ENCODE assay signal across 1 cellular context in genomic region chr1:209692745-209693504, GRCh38.
A peak's percentile ranks its signal among the peaks of the same experiment; 100 is the strongest.
TF ChIP-seq lines count a peak whose summit lies in the region.

No MANE protein-coding gene starts in this region.

TF ChIP-seq in K562, 482 proteins besides CTCF, POLR2A, EP300 and RAD21 (continued from another document and continues in another):
- peak; percentile 76; the same call in 1 of the 2 replicates for TF ChIP-seq ARID3A (IDR thresholded peaks at IDR 0.05; ENCODE audit: borderline replicate concordance, low read depth, low read length)
- peak; percentile 52; the same call in 1 of the 2 replicates for TF ChIP-seq ZNF24 (IDR thresholded peaks at IDR 0.05)
- TF ChIP-seq ZNF212 (CRISPR knock-in tag; IDR thresholded peaks at IDR 0.05) = no peak
- TF ChIP-seq MIER1 (IDR thresholded peaks at IDR 0.05; ENCODE audit: low read depth) = no peak
- TF ChIP-seq ZHX1 (conservative IDR thresholded peaks at IDR 0.05; ENCODE audit: low read length) = peak; percentile 70; the same call in 1 of the 2 replicates
- TF ChIP-seq SRF (CRISPR knock-in tag; IDR thresholded peaks at IDR 0.05) = no peak
- no peak for TF ChIP-seq TSHZ1 (CRISPR knock-in tag; IDR thresholded peaks at IDR 0.05)
- TF ChIP-seq MCM2 (IDR thresholded peaks at IDR 0.05; ENCODE audit: low read depth) = no peak
- TF ChIP-seq PTTG1 (tag; IDR thresholded peaks at IDR 0.05; ENCODE audit: low read depth) = no peak
- 0 out of 4 replicates have a peak, but pooled peaks of 1 of the 2 experiments have one; percentile 26 for TF ChIP-seq ARNT (IDR thresholded peaks at IDR 0.05)
- no peak for TF ChIP-seq CREB3 (tag; conservative IDR thresholded peaks at IDR 0.05; ENCODE audit: low read depth)
- TF ChIP-seq NUFIP1 (IDR thresholded peaks at IDR 0.05; ENCODE audit: partially characterized antibody) = no peak
- no peak for TF ChIP-seq LCOR (CRISPR knock-in tag; IDR thresholded peaks at IDR 0.05)
- TF ChIP-seq ZNF780A (CRISPR knock-in tag; IDR thresholded peaks at IDR 0.05) = no peak
- no peak for TF ChIP-seq ZNF143 (CRISPR knock-in tag; IDR thresholded peaks at IDR 0.05)
- no peak for TF ChIP-seq HNRNPH1 (optimal IDR thresholded peaks at IDR 0.05; ENCODE audit: low read depth, low read length)
- no peak for TF ChIP-seq NFE2 (IDR thresholded peaks at IDR 0.05; ENCODE audit: low read depth)
- no peak for TF ChIP-seq CEBPZ (IDR thresholded peaks at IDR 0.05; ENCODE audit: borderline replicate concordance, low read depth, low read length)
- TF ChIP-seq ZMIZ1 (IDR thresholded peaks at IDR 0.05; ENCODE audit: low read depth in 2 of 2, low read length in 2 of 2) = no peak
- TF ChIP-seq GTF2F1 (IDR thresholded peaks at IDR 0.05; ENCODE audit: low read depth, low read length) = no peak
- no peak for TF ChIP-seq PML (IDR thresholded peaks at IDR 0.05; ENCODE audit: low read length)
- TF ChIP-seq KLF16 (IDR thresholded peaks at IDR 0.05) = 0 out of 2 replicates have a peak, but pooled peaks have one; percentile 13
- no peak for TF ChIP-seq ATF1 (CRISPR knock-in tag; IDR thresholded peaks at IDR 0.05)
- 0 out of 2 replicates have a peak, but pooled peaks have one; percentile 28 for TF ChIP-seq ATF1 (tag; IDR thresholded peaks at IDR 0.05)
- TF ChIP-seq MECOM (CRISPR knock-in tag; IDR thresholded peaks at IDR 0.05) = no peak
- TF ChIP-seq SREBF2 (CRISPR knock-in tag; IDR thresholded peaks at IDR 0.05) = no peak
- TF ChIP-seq PHF21A (IDR thresholded peaks at IDR 0.05; ENCODE audit: borderline replicate concordance, low read depth) = no peak
- TF ChIP-seq EHMT2 (IDR thresholded peaks at IDR 0.05) = no peak
- TF ChIP-seq SOX6 (IDR thresholded peaks at IDR 0.05) = no peak
- TF ChIP-seq ARHGAP35 (IDR thresholded peaks at IDR 0.05; ENCODE audit: partially characterized antibody) = no peak
- no peak for TF ChIP-seq ZNF830 (CRISPR knock-in tag; IDR thresholded peaks at IDR 0.05)
- TF ChIP-seq PCBP2 (IDR thresholded peaks at IDR 0.05; ENCODE audit: low read depth, low read length, poor library complexity, severe bottlenecking) = no peak
- TF ChIP-seq ZNF184 (CRISPR knock-in tag; IDR thresholded peaks at IDR 0.05) = no peak
